In the genomic region with DNA sequence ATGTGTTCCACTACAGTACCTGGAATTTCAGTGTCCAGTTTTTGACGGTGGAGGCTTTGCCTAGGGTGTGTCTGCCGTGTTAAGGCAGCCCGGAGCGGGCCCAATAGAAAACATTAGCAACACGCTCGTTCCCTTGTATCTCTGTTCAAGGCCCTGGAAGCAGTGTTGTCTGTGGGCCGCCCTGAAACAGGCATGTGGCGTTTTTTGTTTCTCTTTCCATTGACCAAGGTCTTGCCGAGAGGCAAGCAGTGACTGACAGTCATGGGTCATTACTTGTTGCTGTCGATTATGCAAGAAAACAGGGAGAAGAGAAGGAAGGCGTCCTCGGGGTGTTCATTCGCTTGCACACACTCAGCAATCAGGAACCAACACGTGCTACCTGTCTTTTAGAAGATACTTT, we compare ENCODE assay signal across 16 cellular contexts.
DNase-seq lines count a peak whose midpoint lies in the region; ATAC-seq, FAIRE-seq and TF ChIP-seq lines count a peak whose summit lies in the region.
"Had no signal": no experiment of that assay in that cellular context is flagged by ENCODE, and none has a peak within 500 bp of the region (broad histone marks: within the 10 kb centered on the region; RNA-seq: fewer than 3 reads in every experiment).

No MANE protein-coding gene starts in this region.

- in situ Hi-C loops in HepG2 (cut with HindIII; ENCODE audit: extremely low pct_ligation_motif_present, low pct_unique_long_range_greater_than_20kb), result no loop called here

- ATAC-seq in HepG2, result no peak
- no peak for ATAC-seq in right lobe of liver
- ATAC-seq: A549, GM12878, HCT116 had no signal

- 94% methylated on average over 14 of the region's 14 CpGs for WGBS in HepG2 (ENCODE audit: low lambda C conversion rate)
- 88% methylated on average over 11 of the region's 14 CpGs for WGBS in right lobe of liver (ENCODE audit: insufficient coverage, low coverage, low lambda C conversion rate, missing lambda C conversion rate)
- WGBS in adrenal gland, 4 donors, result 44 to 59% (median 55%) methylated on average over 14 of the region's 14 CpGs
- WGBS in esophagus muscularis mucosa, result 90% methylated on average over 13 of the region's 14 CpGs

- no peak for FAIRE-seq in HepG2 (lab: Jason Lieb, UNC)
- FAIRE-seq: A549, GM12878, GM18507, H54 had no signal

- POLR2A ChIA-PET in HepG2 (lab: Yijun Ruan, JAX), result no interaction called here

- intact Hi-C loops in HepG2 (cut with micrococcal nuclease; ENCODE audit: unreplicated experiment) (loop anchor here (5.0 kb wide), 1 partner anchor 171 kb away; no protein-coding TSS in a partner anchor), right lobe of liver (cut with DNase I) (no loop called here), adrenal gland (cut with DNase I) (no loop called here), esophagus muscularis mucosa (cut with DNase I) (loop anchor here (10.0 kb wide), 1 partner anchor 173 kb away; no protein-coding TSS in a partner anchor)

- no peaks in the 10 kb centered on the region for H3K9me3 ChIP-seq in HepG2 (ENCODE audit: low read length)
- no peaks in the 10 kb centered on the region for H3K9me3 ChIP-seq in right lobe of liver
- no peaks in the 10 kb centered on the region for H3K9me3 ChIP-seq in adrenal gland (replicated peaks in 1 of 3)
- peaks cover 4% of the 10 kb centered on the region; the same call in 1 of the 2 replicates for H3K9me3 ChIP-seq in SJCRH30 (replicated peaks)
- H3K9me3 ChIP-seq in esophagus muscularis mucosa, result peaks cover 0 to 3% (median 0%) of the 10 kb centered on the region in 4 donors
- H3K9me3 ChIP-seq: BE2C had no signal

- CTCF ChIA-PET in HepG2 (lab: Yijun Ruan, JAX; ENCODE audit: low intra/inter-chr PET ratio, low total read pairs), result no interaction called here

- no peak for TF ChIP-seq EP300 in HepG2 (IDR thresholded peaks at IDR 0.05; ENCODE audit: low read depth in 2 of 2, low read length in 2 of 2)
- no peak for TF ChIP-seq EP300 in HepG2 (CRISPR knock-in tag; IDR thresholded peaks at IDR 0.05; ENCODE audit: borderline replicate concordance)
- no peak for TF ChIP-seq EP300 in esophagus muscularis mucosa (IDR thresholded peaks at IDR 0.05)

- H3K27ac ChIP-seq in HepG2 (ENCODE audit: extremely low read length, insufficient read depth, low read length) (no peak overlapping the region), right lobe of liver (no peak overlapping the region), adrenal gland (peak overlapping the region in 4 of 5 donors; percentile 38 to 83 (median 65)), SJCRH30 (no peak overlapping the region), esophagus muscularis mucosa (replicated peaks in 1 of 4) (no peak overlapping the region)
- H3K27ac ChIP-seq: A549, C4-2B, GM23248 had no signal

- TF ChIP-seq CTCF in HepG2 (CRISPR knock-in tag; IDR thresholded peaks at IDR 0.05) (no peak), right lobe of liver (IDR thresholded peaks at IDR 0.05) (no peak), adrenal gland (IDR thresholded peaks at IDR 0.05) (no peak), esophagus muscularis mucosa (IDR thresholded peaks at IDR 0.05) (no peak)

- no peak for DNase-seq in HepG2 (ENCODE audit: low spot score)
- no peak for DNase-seq in right lobe of liver
- peak; percentile 46 to 82 (median 79) for DNase-seq in adrenal gland
- DNase-seq in left kidney (ENCODE audit: low read depth, low spot score), result peak; percentile 33
- no peak for DNase-seq in SJCRH30
- DNase-seq in esophagus muscularis mucosa (ENCODE audit: extremely low spot score), result no peak
- DNase-seq: BE2C; CD4-positive, alpha-beta memory T cell; DMS79; GM23248 had no signal

- H3K27me3 ChIP-seq in HepG2 (ENCODE audit: control insufficient read depth in 1 of 2, insufficient read depth in 2 of 2, low read length in 2 of 2) (no peaks in the 10 kb centered on the region), right lobe of liver (no peaks in the 10 kb centered on the region), adrenal gland (no peaks in the 10 kb centered on the region), SJCRH30 (no peaks in the 10 kb centered on the region), esophagus muscularis mucosa (no peaks in the 10 kb centered on the region)
- H3K27me3 ChIP-seq: BE2C had no signal

- H3K36me3 ChIP-seq in HepG2 (replicated peaks in 1 of 2; ENCODE audit: control insufficient read depth in 1 of 2, insufficient read depth in 2 of 2, low read length in 2 of 2) (peaks cover 22 to 81% of the 10 kb centered on the region in 2 experiments), right lobe of liver (peaks cover 4 to 93% (median 33%) of the 10 kb centered on the region in 4 donors), adrenal gland (replicated peaks in 1 of 2) (peaks cover 0 to 88% of the 10 kb centered on the region in 2 donors), SJCRH30 (peaks cover 86% of the 10 kb centered on the region), esophagus muscularis mucosa (peaks cover 70 to 100% (median 90%) of the 10 kb centered on the region in 4 donors)

- no peaks in the 10 kb centered on the region for H4K20me1 ChIP-seq in HepG2 (ENCODE audit: insufficient read depth, low read length)

- no peak overlapping the region for H3K4me3 ChIP-seq in HepG2 (replicated peaks in 1 of 3; ENCODE audit: insufficient read depth in 1 of 3, low read depth in 2 of 3, low read length in 3 of 3)
- no peak overlapping the region for H3K4me3 ChIP-seq in right lobe of liver
- H3K4me3 ChIP-seq in adrenal gland, result no peak overlapping the region
- no peak overlapping the region for H3K4me3 ChIP-seq in SJCRH30
- H3K4me3 ChIP-seq in esophagus muscularis mucosa, result no peak overlapping the region
- H3K4me3 ChIP-seq: A549, GM12878, GM23248 had no signal

- TF ChIP-seq POLR2A in HepG2 (IDR thresholded peaks at IDR 0.05; ENCODE audit: insufficient read depth in 1 of 2, low read depth in 2 of 2, low read length in 2 of 2) (no peak), right lobe of liver (IDR thresholded peaks at IDR 0.05) (no peak), adrenal gland (IDR thresholded peaks at IDR 0.05) (peak in 1 of 2 donors; percentile 23), esophagus muscularis mucosa (IDR thresholded peaks at IDR 0.05; ENCODE audit: low read depth) (no peak)

- no peaks in the 10 kb centered on the region for H3K79me2 ChIP-seq in HepG2 (ENCODE audit: insufficient read depth, low read length)

- no peak overlapping the region for H3K4me2 ChIP-seq in HepG2 (ENCODE audit: low read depth, low read length)
- H3K4me2 ChIP-seq: A549 had no signal

- no peak for TF ChIP-seq RAD21 in HepG2 (CRISPR knock-in tag; IDR thresholded peaks at IDR 0.05)

- no TSS peak for BruUV-seq in HepG2 (replicated peaks; lab: Mats Ljungman, UMichigan)

- H2AFZ ChIP-seq in HepG2 (ENCODE audit: low read length), result no peak overlapping the region
- H2AFZ ChIP-seq: GM23248 had no signal

- no peak overlapping the region for H3K9ac ChIP-seq in HepG2 (ENCODE audit: insufficient read depth, low read depth, low read length)
- H3K9ac ChIP-seq: GM23248 had no signal

- H3K4me1 ChIP-seq in HepG2 (ENCODE audit: insufficient read depth, low read length), result no peaks in the 10 kb centered on the region
- no peaks in the 10 kb centered on the region for H3K4me1 ChIP-seq in right lobe of liver
- H3K4me1 ChIP-seq in adrenal gland (replicated peaks in 1 of 2), result no peaks in the 10 kb centered on the region
- H3K4me1 ChIP-seq in SJCRH30, result no peaks in the 10 kb centered on the region
- no peaks in the 10 kb centered on the region for H3K4me1 ChIP-seq in esophagus muscularis mucosa
- H3K4me1 ChIP-seq: A549, BE2C had no signal

TF ChIP-seq in HepG2, 621 proteins besides CTCF, POLR2A, EP300 and RAD21:
- TF ChIP-seq RBM22 (optimal IDR thresholded peaks at IDR 0.05; ENCODE audit: low read length) (peak; percentile 33), KAT8 (CRISPR knock-in tag; IDR thresholded peaks at IDR 0.05) (no peak), SIX4 (CRISPR knock-in tag; IDR thresholded peaks at IDR 0.05) (no peak), PRPF4 (IDR thresholded peaks at IDR 0.05; ENCODE audit: low read depth, low read length, poor library complexity, severe bottlenecking) (no peak)

Comparison
In these comparisons a context has a peak if more than half of its experiments do, and no peak if none do; other contexts are left out.
1. intact Hi-C loops: an anchor here in HepG2 (5.0 kb wide) and esophagus muscularis mucosa (10.0 kb wide); none called in right lobe of liver and adrenal gland.
2. DNase-seq: peak in adrenal gland (7 of 7) and left kidney (single experiment); none in HepG2 (single experiment), right lobe of liver (0 of 3), SJCRH30 (0 of 2) and esophagus muscularis mucosa (single experiment).
3. H3K27ac ChIP-seq: peak in adrenal gland (4 of 5); none in HepG2 (single experiment), right lobe of liver (0 of 3), SJCRH30 (single experiment) and esophagus muscularis mucosa (0 of 4).